33 cellular contexts compared by ENCODE assay signal in the genomic region with DNA sequence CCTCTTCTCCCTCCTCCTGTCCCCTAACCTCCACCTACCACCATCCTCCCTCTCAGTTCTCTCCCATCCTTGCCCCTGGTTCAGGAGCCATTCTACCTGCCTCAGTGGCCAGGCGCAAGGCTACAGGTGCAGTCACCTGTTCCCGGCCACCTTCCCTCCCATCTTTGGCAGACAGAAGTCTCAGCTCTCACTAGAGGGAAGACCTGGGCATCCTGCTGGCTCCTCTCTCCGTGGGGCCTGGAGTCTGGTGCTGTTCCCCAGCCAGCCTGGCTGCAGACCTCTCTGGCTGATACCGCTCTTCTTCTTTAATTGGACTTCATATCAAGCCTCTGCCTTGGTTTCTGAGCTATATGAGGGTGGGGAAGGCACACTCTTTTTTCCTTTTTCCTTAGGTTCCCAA. TPM values are rescaled to one million over a fixed set of nuclear protein-coding genes. Genes with fewer than 3 reads are reported as not detected.
"Had no signal": no experiment of that assay in that cellular context is flagged by ENCODE, and none has a peak within 500 bp of the region (broad histone marks: within the 10 kb centered on the region; RNA-seq: fewer than 3 reads in every experiment).

No MANE protein-coding gene starts in this region.

- FAIRE-seq: bronchial epithelial cell, TTC549 had no signal

- H3K9me3 ChIP-seq: adrenal gland, SJCRH30, SK-N-SH had no signal

- H3K27ac ChIP-seq: adrenal gland, SJCRH30 had no signal

- H3K9ac ChIP-seq: SK-N-SH had no signal

- H3K4me3 ChIP-seq: adrenal gland, MG63, SJCRH30 had no signal

- H3K36me3 Mint-ChIP-seq: brain had no signal

- H3K4me1 Mint-ChIP-seq: activated CD4-positive, alpha-beta T cell treated with anti-CD3 and anti-CD28 coated beads, Interleukin-2, amount 10 ng/mL, durations not matched to agents 24 days and 14 days; activated T-helper 17 cell treated with anti-CD3 and anti-CD28 coated beads, Interleukin-2, amount 50 U/mL, for 72 hours had no signal

- ATAC-seq: activated CD8-positive, alpha-beta T cell treated with anti-CD3 and anti-CD28 coated beads for 36 hours; activated naive CD4-positive, alpha-beta T cell treated with anti-CD3 and anti-CD28 coated beads, Interleukin-2, amount 50 U/mL, for 72 hours; activated T-cell treated with anti-CD3 and anti-CD28 coated beads, Interleukin-2, amount 50 U/mL, for 72 hours; activated T-helper 17 cell treated with anti-CD3 and anti-CD28 coated beads, Interleukin-2, amount 50 U/mL, for 72 hours; Panc1 had no signal

- H3K27me3 Mint-ChIP-seq: activated CD4-positive, alpha-beta T cell treated with anti-CD3 and anti-CD28 coated beads, Interleukin-2, amount 10 ng/mL, durations not matched to agents 24 days and 14 days had no signal

- H3K4me1 ChIP-seq: adrenal gland had no signal

- H3K27me3 ChIP-seq: MG63, SJCRH30 had no signal

- DNase-seq: activated CD4-positive, alpha-beta T cell treated with anti-CD3 and anti-CD28 coated beads, Interleukin-2, amount 10 ng/mL, durations not matched to agents 24 days and 14 days; activated CD4-positive, alpha-beta T cell treated with anti-CD3 and anti-CD28 coated beads, Interleukin-2, amount 50 U/mL, for 4 hours; activated CD8-positive, alpha-beta T cell treated with anti-CD3 and anti-CD28 coated beads for 36 hours; activated gamma-delta T cell treated with Interleukin-2 at 50 U/mL for 16 hours; activated naive CD4-positive, alpha-beta T cell treated with anti-CD3 and anti-CD28 coated beads for 36 hours; activated T-cell treated with anti-CD3 and anti-CD28 coated beads, Interleukin-2, amount 50 U/mL, for 1 hour; activated T-cell treated with anti-CD3 and anti-CD28 coated beads, Interleukin-2, amount 50 U/mL, for 72 hours; adrenal gland; central memory CD4-positive, alpha-beta T cell; Kasumi-1; KG1; MG63; NCI-H1048; NCI-H1105 treated with DMSO at 0.1 percent for 48 hours; NCI-H1436 treated with DMSO at 0.1 percent for 48 hours; NCI-H1694 treated with DMSO at 0.1 percent for 48 hours; NCI-H2029; NCI-H345; NCI-H524 treated with DMSO at 0.1 percent for 48 hours; SHP77; SJCRH30; SK-N-SH had no signal

- H3K36me3 ChIP-seq: adrenal gland, MG63, SJCRH30 had no signal

- H3K4me3 Mint-ChIP-seq: activated CD4-positive, alpha-beta T cell treated with anti-CD3 and anti-CD28 coated beads, Interleukin-2, amount 10 ng/mL, durations not matched to agents 24 days and 14 days; activated CD8-positive, alpha-beta T cell treated with anti-CD3 and anti-CD28 coated beads for 36 hours; activated naive CD4-positive, alpha-beta T cell treated with anti-CD3 and anti-CD28 coated beads for 36 hours; activated T-cell treated with anti-CD3 and anti-CD28 coated beads, Interleukin-2, amount 50 U/mL, for 72 hours; activated T-helper 17 cell treated with anti-CD3 and anti-CD28 coated beads, Interleukin-2, amount 50 U/mL, for 72 hours; brain; T-helper 1 cell treated with Interleukin-12 subunit alpha and Interleukin-12 subunit beta and Interleukin-4 antibody, amounts not matched to agents 30 μg/mL and 1 μg/mL, for 36 hours; T-helper 2 cell treated with Interferon-gamma antibody and Interleukin-4, amounts not matched to agents 5 μg/mL and 100 μg/mL, for 36 hours had no signal

- H3K4me2 ChIP-seq: SK-N-SH had no signal

- H3K9me3 Mint-ChIP-seq: activated CD4-positive, alpha-beta T cell treated with anti-CD3 and anti-CD28 coated beads, Interleukin-2, amount 10 ng/mL, durations not matched to agents 24 days and 14 days; activated T-cell treated with anti-CD3 and anti-CD28 coated beads, Interleukin-2, amount 50 U/mL, for 72 hours; brain had no signal

- H3K27ac Mint-ChIP-seq: activated CD4-positive, alpha-beta T cell treated with anti-CD3 and anti-CD28 coated beads, Interleukin-2, amount 10 ng/mL, durations not matched to agents 24 days and 14 days; activated CD8-positive, alpha-beta T cell treated with anti-CD3 and anti-CD28 coated beads for 36 hours; activated naive CD4-positive, alpha-beta T cell treated with anti-CD3 and anti-CD28 coated beads for 36 hours; activated naive CD4-positive, alpha-beta T cell treated with anti-CD3 and anti-CD28 coated beads, Interleukin-2, amount 50 U/mL, for 72 hours; activated T-cell treated with anti-CD3 and anti-CD28 coated beads, Interleukin-2, amount 50 U/mL, for 72 hours; activated T-helper 17 cell treated with anti-CD3 and anti-CD28 coated beads, Interleukin-2, amount 50 U/mL, for 72 hours; T-helper 1 cell treated with Interleukin-12 subunit alpha and Interleukin-12 subunit beta and Interleukin-4 antibody, amounts not matched to agents 30 μg/mL and 1 μg/mL, for 36 hours; T-helper 2 cell treated with Interferon-gamma antibody and Interleukin-4, amounts not matched to agents 5 μg/mL and 100 μg/mL, for 36 hours had no signal

RNA-seq across cellular contexts. Expression of gene SLC6A1, which starts 53.0 kb away (rescaled TPM):
- total RNA-seq: activated CD4-positive, alpha-beta T cell treated with anti-CD3 and anti-CD28 coated beads, Interleukin-2, amount 10 ng/mL, durations not matched to agents 24 days and 14 days; activated CD8-positive, alpha-beta memory T cell treated with anti-CD3 and anti-CD28 coated beads for 36 hours; activated CD8-positive, alpha-beta T cell treated with anti-CD3 and anti-CD28 coated beads for 36 hours; activated naive CD4-positive, alpha-beta T cell treated with anti-CD3 and anti-CD28 coated beads for 36 hours; activated naive CD4-positive, alpha-beta T cell treated with anti-CD3 and anti-CD28 coated beads, Interleukin-2, amount 50 U/mL, for 72 hours; activated T-cell treated with anti-CD3 and anti-CD28 coated beads, Interleukin-2, amount 50 U/mL, for 72 hours; activated T-helper 17 cell treated with anti-CD3 and anti-CD28 coated beads, Interleukin-2, amount 50 U/mL, for 72 hours; bronchial epithelial cell; NCI-H460; RPMI7951; SJCRH30 had no signal
- polyA plus RNA-seq: SK-N-SH had no signal
